8 cellular contexts compared by ENCODE assay signal in the genomic region with DNA sequence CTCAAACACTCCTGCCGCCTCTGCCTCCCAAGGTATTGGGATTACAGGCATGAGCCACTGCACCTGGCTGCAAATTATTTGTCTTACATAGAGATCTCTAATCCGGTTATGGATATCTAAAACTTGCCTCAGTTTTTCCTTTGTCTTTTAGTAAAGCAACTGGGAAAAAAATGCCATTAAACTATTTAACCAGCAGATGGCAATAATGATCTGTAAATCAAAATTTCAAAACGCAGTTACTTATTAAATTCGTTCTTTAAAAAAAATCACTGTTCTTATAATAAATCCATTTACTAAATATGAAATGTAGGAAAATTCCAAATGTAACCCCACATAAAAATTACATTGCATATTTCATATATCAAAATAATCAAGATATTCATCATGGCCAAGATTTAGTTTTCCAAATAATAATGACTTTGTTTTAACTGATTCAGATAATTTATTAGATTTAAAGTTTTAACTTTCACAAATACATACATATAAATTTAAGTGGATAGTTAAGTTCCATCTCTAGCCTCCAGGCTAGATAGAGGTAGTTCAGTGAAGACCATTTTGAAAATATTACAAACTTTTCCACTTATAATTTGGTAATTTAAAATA.
DNase-seq lines count a peak whose midpoint lies in the region; FAIRE-seq and TF ChIP-seq lines count a peak whose summit lies in the region.
"Not testable (repeated sequence)": the region's sequence is repeated elsewhere in the genome, so short reads cannot be mapped to it uniquely, and the experiment has no call there.

No MANE protein-coding gene starts in this region.

- H3K4me1 ChIP-seq in transverse colon = not testable (repeated sequence)

- peaks cover 15% of the 10 kb centered on the region for H3K9me3 Mint-ChIP-seq in mesothelial cell of epicardium

- in situ Hi-C loops in brain microvascular endothelial cell (cut with HindIII; ENCODE audit: low pct_ligation_motif_present, low sequenced_read_pairs); transverse colon (cut with MboI; ENCODE audit: low pct_ligation_motif_present in 1 of 4, low pct_unique_long_range_greater_than_20kb in 1 of 4, low sequenced_read_pairs in 3 of 4): not testable (repeated sequence)

- not testable (repeated sequence) for H3K36me3 ChIP-seq in brain microvascular endothelial cell (replicated peaks); transverse colon

- not testable (repeated sequence) for H3K4me3 ChIP-seq in brain microvascular endothelial cell (ENCODE audit: low read depth, low read length); fibroblast of pulmonary artery (replicated peaks; ENCODE audit: low read depth, low read length); transverse colon

- not testable (repeated sequence) for H3K9me3 ChIP-seq in transverse colon

- not testable (repeated sequence) for TF ChIP-seq POLR2A in transverse colon (IDR thresholded peaks at IDR 0.05)

- not testable (repeated sequence) for H3K27me3 ChIP-seq in brain microvascular endothelial cell (replicated peaks); transverse colon

- intact Hi-C loops in transverse colon (cut with DNase I; ENCODE audit: low total_unique reads) = not testable (repeated sequence)

- H3K4me1 Mint-ChIP-seq in mesothelial cell of epicardium = not testable (repeated sequence)

- not testable (repeated sequence) for FAIRE-seq in D721Med (lab: Jason Lieb, UNC)

- not testable (repeated sequence) for DNase-seq in D721Med (ENCODE audit: insufficient read length, low spot score); brain microvascular endothelial cell; mesothelial cell of epicardium (ENCODE audit: low spot score in 2 of 2, unreplicated experiment in 2 of 2); transverse colon
- peak; percentile 20 for DNase-seq in HT1080 (ENCODE audit: low read depth)
- peak; percentile 30 for DNase-seq in NCI-H2107 (lab: John Stamatoyannopoulos, UW)
- DNase-seq in RWPE1 (ENCODE audit: low spot score) = peak; percentile 12
- DNase-seq in fibroblast of pulmonary artery (ENCODE audit: low read depth) = peak; percentile 49

- TF ChIP-seq CTCF in D721Med (IDR thresholded peaks at IDR 0.05; ENCODE audit: insufficient read depth, missing control alignments) = peak; percentile 44
- TF ChIP-seq CTCF in RWPE1 (conservative IDR thresholded peaks at IDR 0.05; ENCODE audit: low read depth) = peak; percentile 71
- peak; percentile 16 for TF ChIP-seq CTCF in brain microvascular endothelial cell (IDR thresholded peaks at IDR 0.05; ENCODE audit: low read depth, low read length, missing control alignments)
- peak; percentile 32 for TF ChIP-seq CTCF in fibroblast of pulmonary artery (IDR thresholded peaks at IDR 0.05; ENCODE audit: low read length, missing control alignments)
- peak; percentile 65 for TF ChIP-seq CTCF in mesothelial cell of epicardium (IDR thresholded peaks at IDR 0.05; ENCODE audit: unreplicated experiment)
- TF ChIP-seq CTCF in transverse colon (IDR thresholded peaks at IDR 0.05) = peak; percentile 22 to 39 (median 34)

- H3K36me3 Mint-ChIP-seq in mesothelial cell of epicardium = peaks cover 13% of the 10 kb centered on the region

- TF ChIP-seq EP300 in transverse colon (IDR thresholded peaks at IDR 0.05; ENCODE audit: low read depth) = not testable (repeated sequence)

- not testable (repeated sequence) for H3K27ac ChIP-seq in RWPE1, brain microvascular endothelial cell, transverse colon

- POLR2A ChIA-PET in RWPE1 (lab: Yijun Ruan, JAX; ENCODE audit: low non-redundant PET) = not testable (repeated sequence)

- CTCF ChIA-PET in RWPE1 (lab: Yijun Ruan, JAX) = not testable (repeated sequence)

- 27 to 30% methylated on average over 4 of the region's 4 CpGs for WGBS in transverse colon (ENCODE audit: low coverage in 1 of 2), 2 donors

- peaks cover 38% of the 10 kb centered on the region for H3K27me3 Mint-ChIP-seq in mesothelial cell of epicardium (ENCODE audit: low read depth)

- H3K27ac Mint-ChIP-seq in mesothelial cell of epicardium = not testable (repeated sequence)

- not testable (repeated sequence) for H3K4me3 Mint-ChIP-seq in mesothelial cell of epicardium

Comparison
In these comparisons a context has a peak if more than half of its experiments do, and no peak if none do; other contexts are left out.
1. CTCF ChIP-seq: peak in every context shown above with its lines; median percentile 71 in RWPE1; 65 in mesothelial cell of epicardium; 44 in D721Med; 34 in transverse colon; 32 in fibroblast of pulmonary artery; 16 in brain microvascular endothelial cell.